ENCODE assay signal across 24 cellular contexts in genomic region chr4:96037705-96038104, GRCh38.
"Had no signal": no experiment of that assay in that cellular context is flagged by ENCODE, and none has a peak within 500 bp of the region (broad histone marks: within the 10 kb centered on the region; RNA-seq: fewer than 3 reads in every experiment).

No MANE protein-coding gene starts in this region.

- ATAC-seq: effector memory CD8-positive, alpha-beta T cell; esophagus mucosa; foreskin keratinocyte; gastrocnemius medialis; gastroesophageal sphincter; heart left ventricle had no signal

- H3K4me1 ChIP-seq: colonic mucosa, esophagus muscularis mucosa, esophagus squamous epithelium, foreskin keratinocyte, gastrocnemius medialis, gastroesophageal sphincter, heart left ventricle, heart right ventricle had no signal

- H3K9me3 ChIP-seq: colonic mucosa, esophagus muscularis mucosa, esophagus squamous epithelium, gastrocnemius medialis, gastroesophageal sphincter, heart right ventricle had no signal

- H3K27ac ChIP-seq: colonic mucosa, coronary artery, dorsolateral prefrontal cortex, epithelial cell of prostate, esophagus muscularis mucosa, esophagus squamous epithelium, foreskin keratinocyte, gastrocnemius medialis, gastroesophageal sphincter, heart left ventricle, heart right ventricle had no signal

- H3K36me3 ChIP-seq: colonic mucosa, esophagus muscularis mucosa, esophagus squamous epithelium, gastrocnemius medialis, gastroesophageal sphincter, heart left ventricle, heart right ventricle had no signal

- H3K4me3 ChIP-seq: colonic mucosa, coronary artery, dorsolateral prefrontal cortex, esophagus muscularis mucosa, esophagus squamous epithelium, gastrocnemius medialis, gastroesophageal sphincter, heart left ventricle, heart right ventricle had no signal

- H3K27me3 ChIP-seq: colonic mucosa, dorsolateral prefrontal cortex, esophagus muscularis mucosa, esophagus squamous epithelium, gastrocnemius medialis, gastroesophageal sphincter, heart left ventricle, heart right ventricle had no signal

- DNase-seq: colonic mucosa; cortex of kidney; dermis blood vessel endothelial cell; dorsolateral prefrontal cortex; effector CD4-positive, alpha-beta T cell; effector CD8-positive, alpha-beta T cell; effector memory CD4-positive, alpha-beta T cell; effector memory CD8-positive, alpha-beta T cell; endodermal cell; erythroblast; esophagus squamous epithelium; foreskin fibroblast; foreskin keratinocyte; foreskin melanocyte; gastrocnemius medialis; glutamatergic neuron; head of caudate nucleus; heart left ventricle; heart right ventricle had no signal
